ENCODE assay signal across 11 cellular contexts in the genomic region with DNA sequence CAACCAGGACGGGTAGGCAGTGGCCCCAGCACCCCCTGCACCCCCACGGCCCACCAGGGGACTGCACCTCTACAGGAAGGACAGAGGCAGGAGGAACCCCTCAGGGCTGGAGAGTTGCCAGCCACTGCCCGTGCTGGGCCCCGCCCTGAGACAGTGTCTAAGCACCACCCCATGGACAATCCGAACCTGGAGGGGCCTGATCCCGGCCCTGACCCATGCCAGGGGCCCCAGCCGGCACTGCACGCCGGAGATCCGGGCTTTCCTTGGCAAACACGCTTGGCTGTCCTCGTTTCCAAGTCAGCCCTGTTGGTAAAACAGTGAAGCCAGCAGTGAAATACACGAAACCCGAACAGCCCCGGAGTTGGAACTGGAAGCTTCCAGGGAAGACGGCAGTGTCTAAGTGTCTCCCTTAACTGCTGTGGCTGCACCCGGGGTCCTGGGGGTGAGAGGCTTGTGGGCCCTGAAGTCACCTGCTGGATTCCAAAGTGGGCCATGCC. TPM values are rescaled to one million over a fixed set of nuclear protein-coding genes. Genes with fewer than 3 reads are reported as not detected.
A peak's percentile ranks its signal among the peaks of the same experiment; 100 is the strongest.
DNase-seq lines count a peak whose midpoint lies in the region; ATAC-seq and TF ChIP-seq lines count a peak whose summit lies in the region.
"Had no signal": no experiment of that assay in that cellular context is flagged by ENCODE, and none has a peak within 500 bp of the region (broad histone marks: within the 10 kb centered on the region; RNA-seq: fewer than 3 reads in every experiment).

No MANE protein-coding gene starts in this region.

- intact Hi-C loops in CD4-positive, alpha-beta T cell (cut with DNase I, micrococcal nuclease): no loop called here
- intact Hi-C loops in activated CD8-positive, alpha-beta T cell treated with anti-CD3 and anti-CD28 coated beads for 36 hours (cut with micrococcal nuclease): no loop called here
- intact Hi-C loops in left ventricle myocardium superior (cut with micrococcal nuclease): no loop called here

- POLR2A ChIA-PET in CD4-positive, alpha-beta T cell (lab: Charles Lee): no interaction called here
- POLR2A ChIA-PET in activated CD8-positive, alpha-beta T cell treated with anti-CD3 and anti-CD28 coated beads for 36 hours (lab: Charles Lee): no interaction called here

- no peak for TF ChIP-seq CTCF in CD4-positive, alpha-beta T cell (IDR thresholded peaks at IDR 0.05)
- TF ChIP-seq CTCF in activated CD8-positive, alpha-beta T cell treated with anti-CD3 and anti-CD28 coated beads for 36 hours (IDR thresholded peaks at IDR 0.05): no peak

- CTCF ChIA-PET in CD4-positive, alpha-beta T cell (lab: Charles Lee): no interaction called here
- CTCF ChIA-PET in activated CD8-positive, alpha-beta T cell treated with anti-CD3 and anti-CD28 coated beads for 36 hours (lab: Charles Lee): no interaction called here

- DNase-seq in CD4-positive, alpha-beta T cell: peak in 2 of 10 experiments; percentile 6 to 32
- DNase-seq in activated CD8-positive, alpha-beta T cell treated with anti-CD3 and anti-CD28 coated beads for 36 hours: no peak
- DNase-seq in left ventricle myocardium superior (peak; percentile 53), retina (peak; percentile 47), NCI-H510A treated with DMSO at 0.1 percent for 48 hours (lab: John Stamatoyannopoulos, UW) (no peak), GOT3 (lab: John Stamatoyannopoulos, UW) (no peak), RKO (ENCODE audit: low spot score) (no peak)
- DNase-seq: COR-L47, NCI-H774 had no signal

- peak overlapping the region; percentile 25 for H3K27ac ChIP-seq in CD4-positive, alpha-beta T cell (ENCODE audit: low read depth, low read length)
- H3K27ac ChIP-seq: VCaP had no signal

- H3K4me3 Mint-ChIP-seq in CD4-positive, alpha-beta T cell: peak overlapping the region; percentile 51
- H3K4me3 Mint-ChIP-seq in activated CD8-positive, alpha-beta T cell treated with anti-CD3 and anti-CD28 coated beads for 36 hours: no peak overlapping the region

- H3K27me3 Mint-ChIP-seq in CD4-positive, alpha-beta T cell: no peaks in the 10 kb centered on the region
- H3K27me3 Mint-ChIP-seq in activated CD8-positive, alpha-beta T cell treated with anti-CD3 and anti-CD28 coated beads for 36 hours: no peaks in the 10 kb centered on the region

- no peaks in the 10 kb centered on the region for H3K9me3 Mint-ChIP-seq in CD4-positive, alpha-beta T cell
- peaks cover 3% of the 10 kb centered on the region for H3K9me3 Mint-ChIP-seq in activated CD8-positive, alpha-beta T cell treated with anti-CD3 and anti-CD28 coated beads for 36 hours

- H3K4me1 Mint-ChIP-seq in CD4-positive, alpha-beta T cell (ENCODE audit: low read depth): peaks cover 72% of the 10 kb centered on the region
- peaks cover 65% of the 10 kb centered on the region for H3K4me1 Mint-ChIP-seq in activated CD8-positive, alpha-beta T cell treated with anti-CD3 and anti-CD28 coated beads for 36 hours (ENCODE audit: low read depth)

- H3K27ac Mint-ChIP-seq in CD4-positive, alpha-beta T cell: peak overlapping the region; percentile 87
- H3K27ac Mint-ChIP-seq in activated CD8-positive, alpha-beta T cell treated with anti-CD3 and anti-CD28 coated beads for 36 hours: peak overlapping the region; percentile 46

- no peaks in the 10 kb centered on the region for H3K9me3 ChIP-seq in CD4-positive, alpha-beta T cell (ENCODE audit: control insufficient read depth, low read length)

- ATAC-seq in CD4-positive, alpha-beta T cell (ENCODE audit: poor library complexity): no peak
- peak; percentile 5 for ATAC-seq in activated CD8-positive, alpha-beta T cell treated with anti-CD3 and anti-CD28 coated beads for 36 hours
- peak; percentile 37 for ATAC-seq in left ventricle myocardium superior
- ATAC-seq in HG03469 (IDR thresholded peaks at IDR 0.05; ENCODE audit: unreplicated experiment): no peak

- H3K36me3 Mint-ChIP-seq in CD4-positive, alpha-beta T cell (ENCODE audit: low read depth): peaks cover 62% of the 10 kb centered on the region
- peaks cover 7% of the 10 kb centered on the region for H3K36me3 Mint-ChIP-seq in activated CD8-positive, alpha-beta T cell treated with anti-CD3 and anti-CD28 coated beads for 36 hours (ENCODE audit: low read depth)

- H3K27me3 ChIP-seq in CD4-positive, alpha-beta T cell (ENCODE audit: control insufficient read depth, insufficient read depth, low read length): no peaks in the 10 kb centered on the region

RNA-seq across cellular contexts. Expression of a gene that starts 31.1 kb away (rescaled TPM):
- total RNA-seq in CD4-positive, alpha-beta T cell: 100 to 1,000 TPM; 181 to 184 TPM
- 10 to 100 TPM; 28.9 to 32.3 TPM for total RNA-seq in activated CD8-positive, alpha-beta T cell treated with anti-CD3 and anti-CD28 coated beads for 36 hours
- 12.3 TPM for total RNA-seq in left ventricle myocardium superior

Comparison
In these comparisons a context has a peak if more than half of its experiments do, and no peak if none do; other contexts are left out.
1. ATAC-seq: peak in activated CD8-positive, alpha-beta T cell treated with anti-CD3 and anti-CD28 coated beads for 36 hours (single experiment) and left ventricle myocardium superior (single experiment); none in CD4-positive, alpha-beta T cell (single experiment) and HG03469 (single experiment).
2. DNase-seq: peak in left ventricle myocardium superior (single experiment) and retina (single experiment); none in activated CD8-positive, alpha-beta T cell treated with anti-CD3 and anti-CD28 coated beads for 36 hours (single experiment), NCI-H510A treated with DMSO at 0.1 percent for 48 hours (single experiment), GOT3 (single experiment) and RKO (single experiment).
3. RNA of a gene that starts 31.1 kb away (total RNA-seq): 181 to 184 TPM in CD4-positive, alpha-beta T cell; 28.9 to 32.3 TPM in activated CD8-positive, alpha-beta T cell treated with anti-CD3 and anti-CD28 coated beads for 36 hours and 12.3 TPM in left ventricle myocardium superior (single experiment); every median in the first group is over 4 times any median in the second.